1 cellular context compared by ENCODE assay signal in genomic region chr6:137361701-137362100, GRCh38.
TF ChIP-seq lines count a peak whose summit lies in the region.

No MANE protein-coding gene starts in this region.

TF ChIP-seq in GM23338, 12 proteins besides CTCF, POLR2A, EP300 and RAD21 (continued from another document):
- TF ChIP-seq, protein P1, sequence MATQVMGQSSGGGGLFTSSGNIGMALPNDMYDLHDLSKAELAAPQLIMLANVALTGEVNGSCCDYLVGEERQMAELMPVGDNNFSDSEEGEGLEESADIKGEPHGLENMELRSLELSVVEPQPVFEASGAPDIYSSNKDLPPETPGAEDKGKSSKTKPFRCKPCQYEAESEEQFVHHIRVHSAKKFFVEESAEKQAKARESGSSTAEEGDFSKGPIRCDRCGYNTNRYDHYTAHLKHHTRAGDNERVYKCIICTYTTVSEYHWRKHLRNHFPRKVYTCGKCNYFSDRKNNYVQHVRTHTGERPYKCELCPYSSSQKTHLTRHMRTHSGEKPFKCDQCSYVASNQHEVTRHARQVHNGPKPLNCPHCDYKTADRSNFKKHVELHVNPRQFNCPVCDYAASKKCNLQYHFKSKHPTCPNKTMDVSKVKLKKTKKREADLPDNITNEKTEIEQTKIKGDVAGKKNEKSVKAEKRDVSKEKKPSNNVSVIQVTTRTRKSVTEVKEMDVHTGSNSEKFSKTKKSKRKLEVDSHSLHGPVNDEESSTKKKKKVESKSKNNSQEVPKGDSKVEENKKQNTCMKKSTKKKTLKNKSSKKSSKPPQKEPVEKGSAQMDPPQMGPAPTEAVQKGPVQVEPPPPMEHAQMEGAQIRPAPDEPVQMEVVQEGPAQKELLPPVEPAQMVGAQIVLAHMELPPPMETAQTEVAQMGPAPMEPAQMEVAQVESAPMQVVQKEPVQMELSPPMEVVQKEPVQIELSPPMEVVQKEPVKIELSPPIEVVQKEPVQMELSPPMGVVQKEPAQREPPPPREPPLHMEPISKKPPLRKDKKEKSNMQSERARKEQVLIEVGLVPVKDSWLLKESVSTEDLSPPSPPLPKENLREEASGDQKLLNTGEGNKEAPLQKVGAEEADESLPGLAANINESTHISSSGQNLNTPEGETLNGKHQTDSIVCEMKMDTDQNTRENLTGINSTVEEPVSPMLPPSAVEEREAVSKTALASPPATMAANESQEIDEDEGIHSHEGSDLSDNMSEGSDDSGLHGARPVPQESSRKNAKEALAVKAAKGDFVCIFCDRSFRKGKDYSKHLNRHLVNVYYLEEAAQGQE (IDR thresholded peaks at IDR 0.05; ENCODE audit: unreplicated experiment): no peak
- TF ChIP-seq EZH2phosphoT487 (IDR thresholded peaks at IDR 0.05; ENCODE audit: unreplicated experiment): no peak
